1 cellular context compared by ENCODE assay signal in genomic region chr1:100423832-100424337, GRCh38.
TF ChIP-seq lines count a peak whose summit lies in the region.

No MANE protein-coding gene starts in this region.

TF ChIP-seq in K562, 482 proteins besides CTCF, POLR2A, EP300 and RAD21 (continued from another document):
- TF ChIP-seq ZNF318 (IDR thresholded peaks at IDR 0.05; ENCODE audit: borderline replicate concordance in 1 of 2, low read depth in 1 of 2): no peak
TF ChIP-seq in K562: peak in this region for 3.
